ENCODE assay signal across 16 cellular contexts in the genomic region with DNA sequence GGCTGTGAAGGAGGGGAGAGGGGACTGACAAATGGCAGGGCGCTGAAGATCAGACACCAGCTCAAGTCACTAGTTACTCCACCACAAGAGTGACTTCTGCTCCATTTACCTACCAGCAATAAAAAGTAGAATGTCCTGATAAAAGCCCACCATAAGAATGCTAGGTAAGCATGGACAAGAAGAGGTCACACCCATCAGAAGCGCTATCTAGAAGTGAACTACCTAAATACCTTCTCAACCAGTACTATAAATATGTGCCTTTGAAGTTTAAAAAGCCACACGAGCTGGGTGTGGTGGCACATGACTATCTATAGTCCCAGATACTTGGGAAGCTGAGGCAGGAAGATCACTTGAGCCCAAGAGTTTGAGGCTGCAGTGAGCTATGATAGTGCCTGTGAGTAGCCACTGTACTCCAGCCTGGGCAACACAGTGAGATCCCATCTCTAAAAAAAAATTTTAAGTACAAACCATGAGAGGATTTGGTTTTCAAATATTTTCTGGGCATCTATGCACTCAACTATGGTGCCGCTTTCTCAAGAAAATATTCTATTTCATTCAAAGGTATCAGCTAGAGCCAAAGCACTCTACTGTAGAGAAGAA.
A peak's percentile ranks its signal among the peaks of the same experiment; 100 is the strongest.
DNase-seq lines count a peak whose midpoint lies in the region; ATAC-seq and TF ChIP-seq lines count a peak whose summit lies in the region.
"Had no signal": no experiment of that assay in that cellular context is flagged by ENCODE, and none has a peak within 500 bp of the region (broad histone marks: within the 10 kb centered on the region; RNA-seq: fewer than 3 reads in every experiment).

No MANE protein-coding gene starts in this region.

- H3K4me3 Mint-ChIP-seq in activated CD4-positive, alpha-beta T cell treated with anti-CD3 and anti-CD28 coated beads, Interleukin-2, amount 10 ng/mL, durations not matched to agents 7 days and 5 days = no peak overlapping the region
- peak overlapping the region in 4 of 10 donors; percentile 11 to 59 (median 34) for H3K4me3 Mint-ChIP-seq in naive thymus-derived CD8-positive, alpha-beta T cell

- no peak for TF ChIP-seq POLR2A in stomach (IDR thresholded peaks at IDR 0.05)

- H3K4me3 ChIP-seq in mesodermal cell (ENCODE audit: extremely low read depth, insufficient read depth, low read length, poor library complexity, severe bottlenecking) (no peak overlapping the region), stomach (no peak overlapping the region)
- H3K4me3 ChIP-seq: ovary, skin epidermis had no signal

- peaks cover 3% of the 10 kb centered on the region for H3K36me3 Mint-ChIP-seq in activated CD4-positive, alpha-beta T cell treated with anti-CD3 and anti-CD28 coated beads, Interleukin-2, amount 10 ng/mL, durations not matched to agents 7 days and 5 days (ENCODE audit: low read depth)
- peaks cover 0 to 19% (median 8%) of the 10 kb centered on the region in 3 donors for H3K36me3 Mint-ChIP-seq in naive thymus-derived CD8-positive, alpha-beta T cell

- H3K27ac ChIP-seq in mesodermal cell (ENCODE audit: low read depth, low read length, severe bottlenecking) = peak overlapping the region; percentile 82
- peak overlapping the region in 4 of 5 donors; percentile 7 to 69 (median 56) for H3K27ac ChIP-seq in stomach
- H3K27ac ChIP-seq: ovary had no signal

- no peaks in the 10 kb centered on the region for H3K27me3 ChIP-seq in stomach
- H3K27me3 ChIP-seq: ovary had no signal

- H3K4me1 ChIP-seq in mesodermal cell (ENCODE audit: control insufficient read depth, insufficient read depth, low read length, poor library complexity, severe bottlenecking) (peaks cover 51% of the 10 kb centered on the region), stomach (peaks cover 52 to 99% (median 73%) of the 10 kb centered on the region in 4 donors)

- H3K27me3 Mint-ChIP-seq in activated CD4-positive, alpha-beta T cell treated with anti-CD3 and anti-CD28 coated beads, Interleukin-2, amount 10 ng/mL, durations not matched to agents 7 days and 5 days = no peaks in the 10 kb centered on the region
- H3K27me3 Mint-ChIP-seq in naive thymus-derived CD8-positive, alpha-beta T cell = no peaks in the 10 kb centered on the region

- no peaks in the 10 kb centered on the region for H3K9me3 ChIP-seq in mesodermal cell (ENCODE audit: control insufficient read depth, low read length)
- no peaks in the 10 kb centered on the region for H3K9me3 ChIP-seq in stomach
- H3K9me3 ChIP-seq: ovary had no signal

- H3K4me1 Mint-ChIP-seq in activated CD4-positive, alpha-beta T cell treated with anti-CD3 and anti-CD28 coated beads, Interleukin-2, amount 10 ng/mL, durations not matched to agents 7 days and 5 days = peaks cover 41% of the 10 kb centered on the region
- peaks cover 42 to 70% (median 61%) of the 10 kb centered on the region in 4 donors for H3K4me1 Mint-ChIP-seq in naive thymus-derived CD8-positive, alpha-beta T cell

- H3K9me3 Mint-ChIP-seq in activated CD4-positive, alpha-beta T cell treated with anti-CD3 and anti-CD28 coated beads, Interleukin-2, amount 10 ng/mL, durations not matched to agents 7 days and 5 days = no peaks in the 10 kb centered on the region
- H3K9me3 Mint-ChIP-seq in naive thymus-derived CD8-positive, alpha-beta T cell = no peaks in the 10 kb centered on the region

- H3K36me3 ChIP-seq in mesodermal cell (ENCODE audit: control insufficient read depth, insufficient read depth, low read length) (peaks cover 13% of the 10 kb centered on the region), stomach (no peaks in the 10 kb centered on the region)
- H3K36me3 ChIP-seq: ovary had no signal

- 100% methylated on average over 1 of the region's 4 CpGs; no CpG with 5 or more reads in 1 of the 2 experiments for WGBS in mesodermal cell (ENCODE audit: insufficient coverage in 2 of 2), 2 experiments
- 72 to 75% (median 74%) methylated on average over 4 of the region's 4 CpGs for WGBS in stomach, 5 donors

- peak overlapping the region; percentile 17 for H3K27ac Mint-ChIP-seq in activated CD4-positive, alpha-beta T cell treated with anti-CD3 and anti-CD28 coated beads, Interleukin-2, amount 10 ng/mL, durations not matched to agents 7 days and 5 days
- peak overlapping the region in 5 of 10 donors; percentile 19 to 65 (median 43) for H3K27ac Mint-ChIP-seq in naive thymus-derived CD8-positive, alpha-beta T cell

- ATAC-seq in naive thymus-derived CD8-positive, alpha-beta T cell = no peak
- ATAC-seq in GM21529 (IDR thresholded peaks at IDR 0.05; ENCODE audit: unreplicated experiment) = no peak

- POLR2A ChIA-PET in activated CD4-positive, alpha-beta T cell treated with anti-CD3 and anti-CD28 coated beads, Interleukin-2, amount 10 ng/mL, durations not matched to agents 7 days and 5 days (lab: Charles Lee) = no interaction called here
- POLR2A ChIA-PET in naive thymus-derived CD8-positive, alpha-beta T cell (lab: Charles Lee) = no interaction called here

- TF ChIP-seq EP300 in stomach (IDR thresholded peaks at IDR 0.05) = no peak

- CTCF ChIA-PET in activated CD4-positive, alpha-beta T cell treated with anti-CD3 and anti-CD28 coated beads, Interleukin-2, amount 10 ng/mL, durations not matched to agents 7 days and 5 days (lab: Charles Lee) = interaction anchor here (1.7 kb wide), 1 partner anchor 27 kb away, joined by 8 read pairs; no protein-coding TSS in a partner anchor

- DNase-seq in activated CD4-positive, alpha-beta T cell treated with anti-CD3 and anti-CD28 coated beads, Interleukin-2, amount 10 ng/mL, durations not matched to agents 7 days and 5 days = no peak
- DNase-seq in activated CD4-positive, alpha-beta T cell treated with anti-CD3 and anti-CD28 coated beads for 48 hours = no peak
- peak; percentile 87 for DNase-seq in SW480 (ENCODE audit: low spot score)
- no peak for DNase-seq in stomach
- DNase-seq in naive thymus-derived CD8-positive, alpha-beta T cell = no peak
- DNase-seq in DMS53 (lab: John Stamatoyannopoulos, UW) = no peak
- DNase-seq: 8988T; activated CD4-positive, alpha-beta T cell treated with anti-CD3 and anti-CD28 coated beads, Interleukin-2, amount 50 U/mL, for 48 hours; activated naive CD4-positive, alpha-beta T cell; activated T-cell treated with anti-CD3 and anti-CD28 coated beads for 4 hours; hippocampal formation; stimulated activated CD4-positive, alpha-beta T cell treated with anti-CD3 and anti-CD28 coated beads, Interleukin-4, amount 100 ng/mL, for 1 hour had no signal

- intact Hi-C loops in stomach (cut with DNase I; ENCODE audit: low total_unique reads) = no loop called here

- no peak for TF ChIP-seq CTCF in stomach (IDR thresholded peaks at IDR 0.05)
